Comparison of ENCODE assay signal across 30 cellular contexts in genomic region chr17:55335625-55336024, GRCh38.
"Had no signal": no experiment of that assay in that cellular context is flagged by ENCODE, and none has a peak within 500 bp of the region (broad histone marks: within the 10 kb centered on the region; RNA-seq: fewer than 3 reads in every experiment).

No MANE protein-coding gene starts in this region.

- H3K4me3 Mint-ChIP-seq: activated CD4-positive, alpha-beta memory T cell treated with anti-CD3 and anti-CD28 coated beads for 36 hours; dendritic cell treated with granulocyte-macrophage colony-stimulating factor and Interleukin-4, amounts not matched to agents 40 ng/mL and 50 ng/mL, for 4 days; endodermal cell; natural killer cell; stimulated activated naive B cell treated with anti-CD40 and anti-IgM and Interleukin-4, amounts not matched to agents 10 μg/mL and 1 μg/mL and 100 μg/mL, for 72 hours; T-helper 2 cell treated with Interferon-gamma antibody and Interleukin-4, amounts not matched to agents 5 μg/mL and 100 μg/mL, for 36 hours had no signal

- H3K9me3 ChIP-seq: breast epithelium, left ventricle myocardium inferior, pancreas, prostate gland, testis, transverse colon had no signal

- H3K27ac Mint-ChIP-seq: activated CD4-positive, alpha-beta memory T cell treated with anti-CD3 and anti-CD28 coated beads for 36 hours; dendritic cell treated with granulocyte-macrophage colony-stimulating factor and Interleukin-4, amounts not matched to agents 40 ng/mL and 50 ng/mL, for 4 days; endodermal cell; natural killer cell; stimulated activated naive B cell treated with anti-CD40 and anti-IgM and Interleukin-4, amounts not matched to agents 10 μg/mL and 1 μg/mL and 100 μg/mL, for 72 hours; T-helper 2 cell treated with Interferon-gamma antibody and Interleukin-4, amounts not matched to agents 5 μg/mL and 100 μg/mL, for 36 hours had no signal

- H3K27me3 ChIP-seq: breast epithelium, pancreas, testis, transverse colon had no signal

- ATAC-seq: esophagus mucosa; natural killer cell; pancreas; stimulated activated naive B cell treated with anti-CD40 and anti-IgM and Interleukin-4, amounts not matched to agents 10 μg/mL and 1 μg/mL and 100 μg/mL, for 72 hours had no signal

- H3K4me2 ChIP-seq: smooth muscle cell had no signal

- H3K36me3 ChIP-seq: breast epithelium, left ventricle myocardium inferior, pancreas, prostate gland, transverse colon had no signal

- H3K27ac ChIP-seq: breast epithelium, left ventricle myocardium inferior, pancreas, prostate gland, testis, transverse colon had no signal

- H3K36me3 Mint-ChIP-seq: natural killer cell; stimulated activated naive B cell treated with anti-CD40 and anti-IgM and Interleukin-4, amounts not matched to agents 10 μg/mL and 1 μg/mL and 100 μg/mL, for 72 hours had no signal

- H3K4me1 Mint-ChIP-seq: natural killer cell; stimulated activated naive B cell treated with anti-CD40 and anti-IgM and Interleukin-4, amounts not matched to agents 10 μg/mL and 1 μg/mL and 100 μg/mL, for 72 hours had no signal

- FAIRE-seq: pancreas, urothelium cell line had no signal

- H3K9me3 Mint-ChIP-seq: dendritic cell treated with granulocyte-macrophage colony-stimulating factor and Interleukin-4, amounts not matched to agents 40 ng/mL and 50 ng/mL, for 4 days; endodermal cell; natural killer cell; stimulated activated naive B cell treated with anti-CD40 and anti-IgM and Interleukin-4, amounts not matched to agents 10 μg/mL and 1 μg/mL and 100 μg/mL, for 72 hours had no signal

- DNase-seq: activated CD4-positive, alpha-beta memory T cell treated with anti-CD3 and anti-CD28 coated beads for 36 hours; activated CD4-positive, alpha-beta T cell treated with anti-CD3 and anti-CD28 coated beads for 4 hours; activated CD8-positive, alpha-beta memory T cell treated with anti-CD3 and anti-CD28 coated beads, Interleukin-2, amount 50 U/mL, for 4 hours; activated gamma-delta T cell treated with Interleukin-2 at 50 U/mL for 16 hours; activated naive CD4-positive, alpha-beta T cell treated with anti-CD3 and anti-CD28 coated beads, Interleukin-2, amount 50 U/mL, for 16 hours; activated T-cell treated with anti-CD3 and anti-CD28 coated beads, Interleukin-2, amount 50 U/mL, for 1 hour; amygdala; central memory CD4-positive, alpha-beta T cell; foreskin fibroblast; hypothalamus; islet precursor cell; left ventricle myocardium inferior; mesendoderm; natural killer cell; pancreas; stimulated activated CD4-positive, alpha-beta T cell treated with anti-CD3 and anti-CD28 coated beads, Interleukin-15, amount 100 ng/mL, for 24 hours; stimulated activated CD4-positive, alpha-beta T cell treated with anti-CD3 and anti-CD28 coated beads, Interleukin-2, amount 100 ng/mL, for 24 hours; stimulated activated naive B cell treated with anti-CD40 and anti-IgM and Interleukin-4, amounts not matched to agents 10 μg/mL and 1 μg/mL and 100 μg/mL, for 72 hours; T-helper 1 cell; testis; transverse colon had no signal

- H3K4me1 ChIP-seq: breast epithelium, left ventricle myocardium inferior, pancreas, prostate gland, transverse colon had no signal

- H3K4me3 ChIP-seq: breast epithelium, left ventricle myocardium inferior, lung, pancreas, prostate gland, smooth muscle cell, testis, transverse colon had no signal
